ENCODE assay signal across 1 cellular context in the genomic region with DNA sequence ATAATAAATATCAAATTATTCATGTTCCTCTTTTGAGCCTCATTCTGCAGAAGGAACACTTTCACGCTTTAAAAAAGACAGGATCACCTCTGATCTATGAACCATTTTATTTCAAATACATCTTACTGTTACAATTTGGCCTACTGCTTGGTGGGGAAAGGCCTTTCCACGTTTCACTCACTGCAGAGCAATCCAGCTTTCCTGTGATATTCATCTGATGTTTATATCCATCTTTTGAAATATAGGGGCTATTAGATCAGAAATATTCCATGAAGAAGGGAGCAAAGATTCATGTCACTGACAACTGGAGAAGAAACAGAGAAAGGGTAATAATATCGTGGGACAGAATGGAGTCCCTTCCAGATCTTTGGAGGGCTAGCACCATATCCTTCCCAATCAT.
TF ChIP-seq lines count a peak whose summit lies in the region.

No MANE protein-coding gene starts in this region.

TF ChIP-seq in K562, 482 proteins besides CTCF, POLR2A, EP300 and RAD21 (continued from another document and continues in another):
- no peak for TF ChIP-seq CREBBP (IDR thresholded peaks at IDR 0.05; ENCODE audit: low read depth, low read length)
- no peak for TF ChIP-seq ZNF184 (CRISPR knock-in tag; IDR thresholded peaks at IDR 0.05)
- no peak for TF ChIP-seq SOX6 (IDR thresholded peaks at IDR 0.05)
- TF ChIP-seq OTX1 (CRISPR knock-in tag; IDR thresholded peaks at IDR 0.05) = no peak
- no peak for TF ChIP-seq SRSF7 (optimal IDR thresholded peaks at IDR 0.05; ENCODE audit: low read depth, low read length)
- TF ChIP-seq ZNF23 (CRISPR knock-in tag; IDR thresholded peaks at IDR 0.05) = no peak
- TF ChIP-seq ZNF354B (CRISPR knock-in tag; IDR thresholded peaks at IDR 0.05) = no peak
- no peak for TF ChIP-seq CEBPG (CRISPR knock-in tag; IDR thresholded peaks at IDR 0.05)
- no peak for TF ChIP-seq CEBPG (tag; conservative IDR thresholded peaks at IDR 0.05 in 1 of 2, IDR thresholded peaks at IDR 0.05 in 1 of 2)
- no peak for TF ChIP-seq KDM2B (CRISPR knock-in tag; IDR thresholded peaks at IDR 0.05)
- TF ChIP-seq, protein P1, sequence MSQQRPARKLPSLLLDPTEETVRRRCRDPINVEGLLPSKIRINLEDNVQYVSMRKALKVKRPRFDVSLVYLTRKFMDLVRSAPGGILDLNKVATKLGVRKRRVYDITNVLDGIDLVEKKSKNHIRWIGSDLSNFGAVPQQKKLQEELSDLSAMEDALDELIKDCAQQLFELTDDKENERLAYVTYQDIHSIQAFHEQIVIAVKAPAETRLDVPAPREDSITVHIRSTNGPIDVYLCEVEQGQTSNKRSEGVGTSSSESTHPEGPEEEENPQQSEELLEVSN (IDR thresholded peaks at IDR 0.05; ENCODE audit: borderline replicate concordance in 1 of 2, extremely low read depth in 1 of 2, insufficient read depth in 1 of 2, insufficient read length in 1 of 2, low read depth in 1 of 2, low read length in 1 of 2, poor library complexity in 1 of 2, severe bottlenecking in 1 of 2) = no peak
- TF ChIP-seq, protein P2, sequence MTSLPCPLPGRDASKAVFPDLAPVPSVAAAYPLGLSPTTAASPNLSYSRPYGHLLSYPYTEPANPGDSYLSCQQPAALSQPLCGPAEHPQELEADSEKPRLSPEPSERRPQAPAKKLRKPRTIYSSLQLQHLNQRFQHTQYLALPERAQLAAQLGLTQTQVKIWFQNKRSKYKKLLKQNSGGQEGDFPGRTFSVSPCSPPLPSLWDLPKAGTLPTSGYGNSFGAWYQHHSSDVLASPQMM (CRISPR knock-in tag; IDR thresholded peaks at IDR 0.05) = 0 out of 2 replicates have a peak, but pooled peaks have one; percentile 58
- no peak for TF ChIP-seq ZNF165 (CRISPR knock-in tag; IDR thresholded peaks at IDR 0.05; ENCODE audit: borderline replicate concordance)
- peak; percentile 63; the same call in 1 of the 2 replicates for TF ChIP-seq ZNF717 (CRISPR knock-in tag; IDR thresholded peaks at IDR 0.05)
- no peak for TF ChIP-seq HIVEP1 (CRISPR knock-in tag; IDR thresholded peaks at IDR 0.05)
- TF ChIP-seq, protein P3, sequence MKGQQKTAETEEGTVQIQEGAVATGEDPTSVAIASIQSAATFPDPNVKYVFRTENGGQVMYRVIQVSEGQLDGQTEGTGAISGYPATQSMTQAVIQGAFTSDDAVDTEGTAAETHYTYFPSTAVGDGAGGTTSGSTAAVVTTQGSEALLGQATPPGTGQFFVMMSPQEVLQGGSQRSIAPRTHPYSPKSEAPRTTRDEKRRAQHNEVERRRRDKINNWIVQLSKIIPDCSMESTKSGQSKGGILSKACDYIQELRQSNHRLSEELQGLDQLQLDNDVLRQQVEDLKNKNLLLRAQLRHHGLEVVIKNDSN (CRISPR knock-in tag; IDR thresholded peaks at IDR 0.05) = no peak
- no peak for TF ChIP-seq SRSF9 (IDR thresholded peaks at IDR 0.05; ENCODE audit: borderline replicate concordance, low read depth, low read length)
- TF ChIP-seq ZNF830 (CRISPR knock-in tag; IDR thresholded peaks at IDR 0.05) = 0 out of 2 replicates have a peak, but pooled peaks have one; percentile 75
- TF ChIP-seq ZNF445 (CRISPR knock-in tag; IDR thresholded peaks at IDR 0.05; ENCODE audit: low read depth) = no peak
- no peak for TF ChIP-seq YY1 (IDR thresholded peaks at IDR 0.05; ENCODE audit: borderline replicate concordance in 1 of 3, control insufficient read depth in 1 of 3, extremely low read depth in 1 of 3, insufficient read depth in 3 of 3, insufficient read length in 1 of 3, insufficient replicate concordance in 2 of 3, low read depth in 1 of 3, low read length in 2 of 3)
- TF ChIP-seq TCFL5 (CRISPR knock-in tag; conservative IDR thresholded peaks at IDR 0.05) = no peak
- no peak for TF ChIP-seq ZNF197 (CRISPR knock-in tag; IDR thresholded peaks at IDR 0.05; ENCODE audit: low read depth)
- TF ChIP-seq, protein P4, sequence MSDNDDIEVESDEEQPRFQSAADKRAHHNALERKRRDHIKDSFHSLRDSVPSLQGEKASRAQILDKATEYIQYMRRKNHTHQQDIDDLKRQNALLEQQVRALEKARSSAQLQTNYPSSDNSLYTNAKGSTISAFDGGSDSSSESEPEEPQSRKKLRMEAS (CRISPR knock-in tag; IDR thresholded peaks at IDR 0.05) = no peak
- TF ChIP-seq JUNB (CRISPR knock-in tag; conservative IDR thresholded peaks at IDR 0.05) = no peak
- TF ChIP-seq ARHGAP35 (IDR thresholded peaks at IDR 0.05; ENCODE audit: partially characterized antibody) = no peak
- no peak for TF ChIP-seq HSF4 (CRISPR knock-in tag; IDR thresholded peaks at IDR 0.05; ENCODE audit: borderline replicate concordance)
- TF ChIP-seq ZNF3 (CRISPR knock-in tag; IDR thresholded peaks at IDR 0.05) = peak; percentile 80; the same call in 1 of the 2 replicates
- TF ChIP-seq PCBP2 (IDR thresholded peaks at IDR 0.05; ENCODE audit: low read depth, low read length, poor library complexity, severe bottlenecking) = no peak
- TF ChIP-seq, protein P5, sequence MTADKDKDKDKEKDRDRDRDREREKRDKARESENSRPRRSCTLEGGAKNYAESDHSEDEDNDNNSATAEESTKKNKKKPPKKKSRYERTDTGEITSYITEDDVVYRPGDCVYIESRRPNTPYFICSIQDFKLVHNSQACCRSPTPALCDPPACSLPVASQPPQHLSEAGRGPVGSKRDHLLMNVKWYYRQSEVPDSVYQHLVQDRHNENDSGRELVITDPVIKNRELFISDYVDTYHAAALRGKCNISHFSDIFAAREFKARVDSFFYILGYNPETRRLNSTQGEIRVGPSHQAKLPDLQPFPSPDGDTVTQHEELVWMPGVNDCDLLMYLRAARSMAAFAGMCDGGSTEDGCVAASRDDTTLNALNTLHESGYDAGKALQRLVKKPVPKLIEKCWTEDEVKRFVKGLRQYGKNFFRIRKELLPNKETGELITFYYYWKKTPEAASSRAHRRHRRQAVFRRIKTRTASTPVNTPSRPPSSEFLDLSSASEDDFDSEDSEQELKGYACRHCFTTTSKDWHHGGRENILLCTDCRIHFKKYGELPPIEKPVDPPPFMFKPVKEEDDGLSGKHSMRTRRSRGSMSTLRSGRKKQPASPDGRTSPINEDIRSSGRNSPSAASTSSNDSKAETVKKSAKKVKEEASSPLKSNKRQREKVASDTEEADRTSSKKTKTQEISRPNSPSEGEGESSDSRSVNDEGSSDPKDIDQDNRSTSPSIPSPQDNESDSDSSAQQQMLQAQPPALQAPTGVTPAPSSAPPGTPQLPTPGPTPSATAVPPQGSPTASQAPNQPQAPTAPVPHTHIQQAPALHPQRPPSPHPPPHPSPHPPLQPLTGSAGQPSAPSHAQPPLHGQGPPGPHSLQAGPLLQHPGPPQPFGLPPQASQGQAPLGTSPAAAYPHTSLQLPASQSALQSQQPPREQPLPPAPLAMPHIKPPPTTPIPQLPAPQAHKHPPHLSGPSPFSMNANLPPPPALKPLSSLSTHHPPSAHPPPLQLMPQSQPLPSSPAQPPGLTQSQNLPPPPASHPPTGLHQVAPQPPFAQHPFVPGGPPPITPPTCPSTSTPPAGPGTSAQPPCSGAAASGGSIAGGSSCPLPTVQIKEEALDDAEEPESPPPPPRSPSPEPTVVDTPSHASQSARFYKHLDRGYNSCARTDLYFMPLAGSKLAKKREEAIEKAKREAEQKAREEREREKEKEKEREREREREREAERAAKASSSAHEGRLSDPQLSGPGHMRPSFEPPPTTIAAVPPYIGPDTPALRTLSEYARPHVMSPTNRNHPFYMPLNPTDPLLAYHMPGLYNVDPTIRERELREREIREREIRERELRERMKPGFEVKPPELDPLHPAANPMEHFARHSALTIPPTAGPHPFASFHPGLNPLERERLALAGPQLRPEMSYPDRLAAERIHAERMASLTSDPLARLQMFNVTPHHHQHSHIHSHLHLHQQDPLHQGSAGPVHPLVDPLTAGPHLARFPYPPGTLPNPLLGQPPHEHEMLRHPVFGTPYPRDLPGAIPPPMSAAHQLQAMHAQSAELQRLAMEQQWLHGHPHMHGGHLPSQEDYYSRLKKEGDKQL (CRISPR knock-in tag; IDR thresholded peaks at IDR 0.05; ENCODE audit: borderline replicate concordance) = no peak
- no peak for TF ChIP-seq ZBTB7A (IDR thresholded peaks at IDR 0.05; ENCODE audit: borderline replicate concordance, control insufficient read depth, low read depth, low read length)
- TF ChIP-seq CREM (IDR thresholded peaks at IDR 0.05; ENCODE audit: low read depth) = no peak
- TF ChIP-seq ZNF699 (CRISPR knock-in tag; IDR thresholded peaks at IDR 0.05; ENCODE audit: insufficient replicate concordance) = no peak
- TF ChIP-seq, protein P6, sequence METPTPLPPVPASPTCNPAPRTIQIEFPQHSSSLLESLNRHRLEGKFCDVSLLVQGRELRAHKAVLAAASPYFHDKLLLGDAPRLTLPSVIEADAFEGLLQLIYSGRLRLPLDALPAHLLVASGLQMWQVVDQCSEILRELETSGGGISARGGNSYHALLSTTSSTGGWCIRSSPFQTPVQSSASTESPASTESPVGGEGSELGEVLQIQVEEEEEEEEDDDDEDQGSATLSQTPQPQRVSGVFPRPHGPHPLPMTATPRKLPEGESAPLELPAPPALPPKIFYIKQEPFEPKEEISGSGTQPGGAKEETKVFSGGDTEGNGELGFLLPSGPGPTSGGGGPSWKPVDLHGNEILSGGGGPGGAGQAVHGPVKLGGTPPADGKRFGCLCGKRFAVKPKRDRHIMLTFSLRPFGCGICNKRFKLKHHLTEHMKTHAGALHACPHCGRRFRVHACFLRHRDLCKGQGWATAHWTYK (CRISPR knock-in tag; IDR thresholded peaks at IDR 0.05) = peak; percentile 23; the same call in 1 of the 2 replicates
- TF ChIP-seq L3MBTL2 (IDR thresholded peaks at IDR 0.05) = no peak
- TF ChIP-seq, protein P7, sequence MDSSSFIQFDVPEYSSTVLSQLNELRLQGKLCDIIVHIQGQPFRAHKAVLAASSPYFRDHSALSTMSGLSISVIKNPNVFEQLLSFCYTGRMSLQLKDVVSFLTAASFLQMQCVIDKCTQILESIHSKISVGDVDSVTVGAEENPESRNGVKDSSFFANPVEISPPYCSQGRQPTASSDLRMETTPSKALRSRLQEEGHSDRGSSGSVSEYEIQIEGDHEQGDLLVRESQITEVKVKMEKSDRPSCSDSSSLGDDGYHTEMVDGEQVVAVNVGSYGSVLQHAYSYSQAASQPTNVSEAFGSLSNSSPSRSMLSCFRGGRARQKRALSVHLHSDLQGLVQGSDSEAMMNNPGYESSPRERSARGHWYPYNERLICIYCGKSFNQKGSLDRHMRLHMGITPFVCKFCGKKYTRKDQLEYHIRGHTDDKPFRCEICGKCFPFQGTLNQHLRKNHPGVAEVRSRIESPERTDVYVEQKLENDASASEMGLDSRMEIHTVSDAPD (CRISPR knock-in tag; IDR thresholded peaks at IDR 0.05) = no peak
- TF ChIP-seq, protein P8, sequence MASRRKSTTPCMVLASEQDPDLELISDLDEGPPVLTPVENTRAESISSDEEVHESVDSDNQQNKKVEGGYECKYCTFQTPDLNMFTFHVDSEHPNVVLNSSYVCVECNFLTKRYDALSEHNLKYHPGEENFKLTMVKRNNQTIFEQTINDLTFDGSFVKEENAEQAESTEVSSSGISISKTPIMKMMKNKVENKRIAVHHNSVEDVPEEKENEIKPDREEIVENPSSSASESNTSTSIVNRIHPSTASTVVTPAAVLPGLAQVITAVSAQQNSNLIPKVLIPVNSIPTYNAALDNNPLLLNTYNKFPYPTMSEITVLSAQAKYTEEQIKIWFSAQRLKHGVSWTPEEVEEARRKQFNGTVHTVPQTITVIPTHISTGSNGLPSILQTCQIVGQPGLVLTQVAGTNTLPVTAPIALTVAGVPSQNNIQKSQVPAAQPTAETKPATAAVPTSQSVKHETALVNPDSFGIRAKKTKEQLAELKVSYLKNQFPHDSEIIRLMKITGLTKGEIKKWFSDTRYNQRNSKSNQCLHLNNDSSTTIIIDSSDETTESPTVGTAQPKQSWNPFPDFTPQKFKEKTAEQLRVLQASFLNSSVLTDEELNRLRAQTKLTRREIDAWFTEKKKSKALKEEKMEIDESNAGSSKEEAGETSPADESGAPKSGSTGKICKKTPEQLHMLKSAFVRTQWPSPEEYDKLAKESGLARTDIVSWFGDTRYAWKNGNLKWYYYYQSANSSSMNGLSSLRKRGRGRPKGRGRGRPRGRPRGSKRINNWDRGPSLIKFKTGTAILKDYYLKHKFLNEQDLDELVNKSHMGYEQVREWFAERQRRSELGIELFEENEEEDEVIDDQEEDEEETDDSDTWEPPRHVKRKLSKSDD (conservative IDR thresholded peaks at IDR 0.05; ENCODE audit: low read length) = no peak
- no peak for TF ChIP-seq SPI1 (IDR thresholded peaks at IDR 0.05; ENCODE audit: borderline replicate concordance, low read depth, low read length)
- peak; percentile 55; the same call in 1 of the 2 replicates for TF ChIP-seq CAMTA2 (CRISPR knock-in tag; conservative IDR thresholded peaks at IDR 0.05)
- TF ChIP-seq PHB (CRISPR knock-in tag; IDR thresholded peaks at IDR 0.05) = no peak
- no peak for TF ChIP-seq CHD1 (IDR thresholded peaks at IDR 0.05; ENCODE audit: low read length)
- TF ChIP-seq HDAC6 (IDR thresholded peaks at IDR 0.05; ENCODE audit: low read depth, low read length) = no peak
- TF ChIP-seq, protein P9, sequence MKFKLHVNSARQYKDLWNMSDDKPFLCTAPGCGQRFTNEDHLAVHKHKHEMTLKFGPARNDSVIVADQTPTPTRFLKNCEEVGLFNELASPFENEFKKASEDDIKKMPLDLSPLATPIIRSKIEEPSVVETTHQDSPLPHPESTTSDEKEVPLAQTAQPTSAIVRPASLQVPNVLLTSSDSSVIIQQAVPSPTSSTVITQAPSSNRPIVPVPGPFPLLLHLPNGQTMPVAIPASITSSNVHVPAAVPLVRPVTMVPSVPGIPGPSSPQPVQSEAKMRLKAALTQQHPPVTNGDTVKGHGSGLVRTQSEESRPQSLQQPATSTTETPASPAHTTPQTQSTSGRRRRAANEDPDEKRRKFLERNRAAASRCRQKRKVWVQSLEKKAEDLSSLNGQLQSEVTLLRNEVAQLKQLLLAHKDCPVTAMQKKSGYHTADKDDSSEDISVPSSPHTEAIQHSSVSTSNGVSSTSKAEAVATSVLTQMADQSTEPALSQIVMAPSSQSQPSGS (CRISPR knock-in tag; IDR thresholded peaks at IDR 0.05) = no peak
- peak; percentile 69; the same call in 1 of the 2 replicates for TF ChIP-seq ZNF551 (CRISPR knock-in tag; IDR thresholded peaks at IDR 0.05)
- no peak for TF ChIP-seq POLR3G (IDR thresholded peaks at IDR 0.05; ENCODE audit: extremely low read depth, insufficient read length, insufficient replicate concordance)
- no peak for TF ChIP-seq TFAM (CRISPR knock-in tag; conservative IDR thresholded peaks at IDR 0.05)
- no peak for TF ChIP-seq ZNF12 (CRISPR knock-in tag; IDR thresholded peaks at IDR 0.05)
- TF ChIP-seq FOSL1 (tag; conservative IDR thresholded peaks at IDR 0.05) = no peak
- no peak for TF ChIP-seq HDGF (IDR thresholded peaks at IDR 0.05)
- no peak for TF ChIP-seq ARID2 (IDR thresholded peaks at IDR 0.05)
- no peak for TF ChIP-seq ADNP (tag; IDR thresholded peaks at IDR 0.05)
- TF ChIP-seq TCF7L2 (IDR thresholded peaks at IDR 0.05; ENCODE audit: low read depth, low read length) = no peak
- TF ChIP-seq, protein P10, sequence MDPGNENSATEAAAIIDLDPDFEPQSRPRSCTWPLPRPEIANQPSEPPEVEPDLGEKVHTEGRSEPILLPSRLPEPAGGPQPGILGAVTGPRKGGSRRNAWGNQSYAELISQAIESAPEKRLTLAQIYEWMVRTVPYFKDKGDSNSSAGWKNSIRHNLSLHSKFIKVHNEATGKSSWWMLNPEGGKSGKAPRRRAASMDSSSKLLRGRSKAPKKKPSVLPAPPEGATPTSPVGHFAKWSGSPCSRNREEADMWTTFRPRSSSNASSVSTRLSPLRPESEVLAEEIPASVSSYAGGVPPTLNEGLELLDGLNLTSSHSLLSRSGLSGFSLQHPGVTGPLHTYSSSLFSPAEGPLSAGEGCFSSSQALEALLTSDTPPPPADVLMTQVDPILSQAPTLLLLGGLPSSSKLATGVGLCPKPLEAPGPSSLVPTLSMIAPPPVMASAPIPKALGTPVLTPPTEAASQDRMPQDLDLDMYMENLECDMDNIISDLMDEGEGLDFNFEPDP (CRISPR knock-in tag; IDR thresholded peaks at IDR 0.05) = 0 out of 2 replicates have a peak, but pooled peaks have one; percentile 24
- no peak for TF ChIP-seq ZFP30 (CRISPR knock-in tag; IDR thresholded peaks at IDR 0.05; ENCODE audit: borderline replicate concordance)
